ENCODE assay signal across 16 cellular contexts in the genomic region with DNA sequence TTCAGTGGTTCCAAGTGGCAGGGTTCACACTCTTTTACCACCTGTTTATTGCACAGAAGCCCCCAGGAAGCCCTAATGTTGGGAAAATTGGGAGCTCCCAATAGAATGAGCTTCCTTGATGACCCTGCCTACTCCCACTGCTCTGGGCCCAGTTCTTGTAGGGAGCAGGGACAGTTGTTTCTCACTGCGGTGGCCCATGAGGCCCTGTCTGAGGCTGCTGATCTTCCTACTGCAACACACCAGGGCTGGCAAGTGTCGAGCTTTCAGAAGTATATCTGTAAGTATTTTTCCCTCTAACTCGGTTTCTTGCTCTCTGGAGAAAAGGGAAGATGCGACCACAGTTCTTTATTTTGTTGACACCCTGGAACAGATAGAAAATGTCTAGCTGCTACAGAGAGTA.
DNase-seq lines count a peak whose midpoint lies in the region; ATAC-seq and TF ChIP-seq lines count a peak whose summit lies in the region.
"Had no signal": no experiment of that assay in that cellular context is flagged by ENCODE, and none has a peak within 500 bp of the region (broad histone marks: within the 10 kb centered on the region; RNA-seq: fewer than 3 reads in every experiment).

No MANE protein-coding gene starts in this region.

- peaks cover 4% of the 10 kb centered on the region for H3K27me3 Mint-ChIP-seq in GM23338 (ENCODE audit: insufficient read depth, low read depth, poor library complexity)

- H3F3A ChIP-seq in GM23338 (replicated peaks; ENCODE audit: low read depth): no peaks in the 10 kb centered on the region

- no peak for TF ChIP-seq POLR2A in esophagus squamous epithelium (IDR thresholded peaks at IDR 0.05)

- peaks cover 14% of the 10 kb centered on the region for H3K36me3 Mint-ChIP-seq in GM23338 (ENCODE audit: low read depth)
- H3K36me3 Mint-ChIP-seq: CD8-positive, alpha-beta T cell had no signal

- no peaks in the 10 kb centered on the region for H4K20me1 ChIP-seq in GM23338 (replicated peaks; ENCODE audit: insufficient read depth)
- H4K20me1 ChIP-seq: BLaER1 had no signal

- no peaks in the 10 kb centered on the region for H3K36me3 ChIP-seq in GM23338 (ENCODE audit: insufficient read depth)
- no peaks in the 10 kb centered on the region for H3K36me3 ChIP-seq in colonic mucosa
- H3K36me3 ChIP-seq in neuron (ENCODE audit: insufficient read depth, low read length): no peaks in the 10 kb centered on the region
- H3K36me3 ChIP-seq in esophagus squamous epithelium: no peaks in the 10 kb centered on the region
- H3K36me3 ChIP-seq: BLaER1, HAP-1 had no signal

- peaks cover 16% of the 10 kb centered on the region for H3K4me1 Mint-ChIP-seq in GM23338

- H3K9me3 Mint-ChIP-seq in GM23338: peaks cover 6% of the 10 kb centered on the region; the same call in 2 of the 3 replicates
- H3K9me3 Mint-ChIP-seq: CD8-positive, alpha-beta T cell; IgD-negative memory B cell had no signal

- H2AFZ ChIP-seq in GM23338: peak overlapping the region; percentile 91
- peak overlapping the region; percentile 37 for H2AFZ ChIP-seq in neuron (ENCODE audit: low read depth, low read length)

- no peaks in the 10 kb centered on the region for H3K79me2 ChIP-seq in GM23338 (replicated peaks; ENCODE audit: insufficient read depth)

- DNase-seq in GM23338 (ENCODE audit: low spot score) (no peak), colonic mucosa (peak; percentile 4), left lobe of liver (ENCODE audit: low spot score) (no peak), esophagus squamous epithelium (lab: John Stamatoyannopoulos, UW) (no peak), GM10266 (ENCODE audit: extremely low spot score) (no peak), NCI-H510A (lab: John Stamatoyannopoulos, UW) (no peak)
- no peak for DNase-seq in activated naive CD4-positive, alpha-beta T cell treated with anti-CD3 and anti-CD28 coated beads, Interleukin-2, amount 50 U/mL, for 16 hours
- DNase-seq: 8988T; CD8-positive, alpha-beta T cell; DMS79 treated with DMSO at 0.1 percent for 48 hours; GF-D8 had no signal

- no peak overlapping the region for H3K27ac Mint-ChIP-seq in GM23338
- H3K27ac Mint-ChIP-seq: CD8-positive, alpha-beta T cell; IgD-negative memory B cell had no signal

- 68 to 90% methylated on average over 2 to 4 of the region's 4 CpGs for WGBS in esophagus squamous epithelium, 2 donors

- H3K9me2 ChIP-seq in GM23338 (ENCODE audit: insufficient read depth): no peaks in the 10 kb centered on the region

- H3K27me3 ChIP-seq in GM23338 (ENCODE audit: insufficient read depth) (no peaks in the 10 kb centered on the region), colonic mucosa (no peaks in the 10 kb centered on the region), neuron (ENCODE audit: insufficient read depth, low read length) (no peaks in the 10 kb centered on the region), esophagus squamous epithelium (no peaks in the 10 kb centered on the region)
- H3K27me3 ChIP-seq: BLaER1 had no signal

- no peaks in the 10 kb centered on the region for H3K9me3 ChIP-seq in colonic mucosa
- peaks cover 5% of the 10 kb centered on the region for H3K9me3 ChIP-seq in neuron (ENCODE audit: low read length)
- H3K9me3 ChIP-seq in esophagus squamous epithelium: no peaks in the 10 kb centered on the region
- H3K9me3 ChIP-seq: BLaER1, HAP-1 had no signal

- H3K4me3 Mint-ChIP-seq in GM23338: no peak overlapping the region
- H3K4me3 Mint-ChIP-seq: CD8-positive, alpha-beta T cell had no signal

- no peak overlapping the region for H3K4me2 ChIP-seq in GM23338
- H3K4me2 ChIP-seq: BLaER1 had no signal

- no peak; the same call in 2 of the 3 replicates for ATAC-seq in GM23338
- ATAC-seq in left lobe of liver: peak; percentile 57
- ATAC-seq: CD8-positive, alpha-beta T cell; GM12878 had no signal

- intact Hi-C loops in colonic mucosa (cut with DNase I) (no loop called here), esophagus squamous epithelium (cut with DNase I) (no loop called here)

- no peak overlapping the region for H3K9ac ChIP-seq in colonic mucosa (ENCODE audit: low read depth in 2 of 2, low read length in 2 of 2)
- H3K9ac ChIP-seq: BLaER1 had no signal

- TF ChIP-seq CTCF in GM23338 (conservative IDR thresholded peaks at IDR 0.05; ENCODE audit: low read depth in 2 of 2) (no peak), colonic mucosa (IDR thresholded peaks at IDR 0.05) (no peak), esophagus squamous epithelium (IDR thresholded peaks at IDR 0.05) (no peak), GM10266 (IDR thresholded peaks at IDR 0.05; ENCODE audit: control insufficient read depth, insufficient read depth, low read depth, missing control alignments) (no peak)

- H3K4me1 ChIP-seq in GM23338 (ENCODE audit: insufficient read depth) (peaks cover 19% of the 10 kb centered on the region), colonic mucosa (no peaks in the 10 kb centered on the region), neuron (ENCODE audit: insufficient read depth, low read length) (peaks cover 11% of the 10 kb centered on the region), esophagus squamous epithelium (no peaks in the 10 kb centered on the region)
- H3K4me1 ChIP-seq: BLaER1, HAP-1 had no signal

- H3K27ac ChIP-seq in GM23338 (ENCODE audit: low read depth) (no peak overlapping the region), colonic mucosa (no peak overlapping the region), esophagus squamous epithelium (no peak overlapping the region)
- H3K27ac ChIP-seq: BLaER1 had no signal

- no peak overlapping the region for H3K4me3 ChIP-seq in GM23338
- H3K4me3 ChIP-seq in colonic mucosa: no peak overlapping the region
- H3K4me3 ChIP-seq in neuron (ENCODE audit: low read length): no peak overlapping the region
- no peak overlapping the region for H3K4me3 ChIP-seq in esophagus squamous epithelium
- H3K4me3 ChIP-seq: BLaER1, GM12878, HAP-1 had no signal

TF ChIP-seq in GM23338, 12 proteins besides CTCF, POLR2A, EP300 and RAD21 (continues in another document):
- TF ChIP-seq ZNF331 (CRISPR knock-in tag; IDR thresholded peaks at IDR 0.05; ENCODE audit: low read depth) (no peak), CREB1 (CRISPR knock-in tag; IDR thresholded peaks at IDR 0.05; ENCODE audit: low read depth) (no peak), JUNB (IDR thresholded peaks at IDR 0.05; ENCODE audit: unreplicated experiment) (no peak), EZH2 (IDR thresholded peaks at IDR 0.05; ENCODE audit: low read depth, unreplicated experiment) (no peak), EZH2phosphoT487 (IDR thresholded peaks at IDR 0.05; ENCODE audit: unreplicated experiment) (no peak), POLR2AphosphoS5 (IDR thresholded peaks at IDR 0.05; ENCODE audit: low read depth) (no peak), STAT1 (IDR thresholded peaks at IDR 0.05; ENCODE audit: unreplicated experiment) (no peak), NANOG (IDR thresholded peaks at IDR 0.05; ENCODE audit: borderline replicate concordance) (no peak)
- TF ChIP-seq, protein P1, sequence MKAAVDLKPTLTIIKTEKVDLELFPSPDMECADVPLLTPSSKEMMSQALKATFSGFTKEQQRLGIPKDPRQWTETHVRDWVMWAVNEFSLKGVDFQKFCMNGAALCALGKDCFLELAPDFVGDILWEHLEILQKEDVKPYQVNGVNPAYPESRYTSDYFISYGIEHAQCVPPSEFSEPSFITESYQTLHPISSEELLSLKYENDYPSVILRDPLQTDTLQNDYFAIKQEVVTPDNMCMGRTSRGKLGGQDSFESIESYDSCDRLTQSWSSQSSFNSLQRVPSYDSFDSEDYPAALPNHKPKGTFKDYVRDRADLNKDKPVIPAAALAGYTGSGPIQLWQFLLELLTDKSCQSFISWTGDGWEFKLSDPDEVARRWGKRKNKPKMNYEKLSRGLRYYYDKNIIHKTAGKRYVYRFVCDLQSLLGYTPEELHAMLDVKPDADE (IDR thresholded peaks at IDR 0.05): no peak
